Comparison of ENCODE assay signal across 8 cellular contexts in the genomic region with DNA sequence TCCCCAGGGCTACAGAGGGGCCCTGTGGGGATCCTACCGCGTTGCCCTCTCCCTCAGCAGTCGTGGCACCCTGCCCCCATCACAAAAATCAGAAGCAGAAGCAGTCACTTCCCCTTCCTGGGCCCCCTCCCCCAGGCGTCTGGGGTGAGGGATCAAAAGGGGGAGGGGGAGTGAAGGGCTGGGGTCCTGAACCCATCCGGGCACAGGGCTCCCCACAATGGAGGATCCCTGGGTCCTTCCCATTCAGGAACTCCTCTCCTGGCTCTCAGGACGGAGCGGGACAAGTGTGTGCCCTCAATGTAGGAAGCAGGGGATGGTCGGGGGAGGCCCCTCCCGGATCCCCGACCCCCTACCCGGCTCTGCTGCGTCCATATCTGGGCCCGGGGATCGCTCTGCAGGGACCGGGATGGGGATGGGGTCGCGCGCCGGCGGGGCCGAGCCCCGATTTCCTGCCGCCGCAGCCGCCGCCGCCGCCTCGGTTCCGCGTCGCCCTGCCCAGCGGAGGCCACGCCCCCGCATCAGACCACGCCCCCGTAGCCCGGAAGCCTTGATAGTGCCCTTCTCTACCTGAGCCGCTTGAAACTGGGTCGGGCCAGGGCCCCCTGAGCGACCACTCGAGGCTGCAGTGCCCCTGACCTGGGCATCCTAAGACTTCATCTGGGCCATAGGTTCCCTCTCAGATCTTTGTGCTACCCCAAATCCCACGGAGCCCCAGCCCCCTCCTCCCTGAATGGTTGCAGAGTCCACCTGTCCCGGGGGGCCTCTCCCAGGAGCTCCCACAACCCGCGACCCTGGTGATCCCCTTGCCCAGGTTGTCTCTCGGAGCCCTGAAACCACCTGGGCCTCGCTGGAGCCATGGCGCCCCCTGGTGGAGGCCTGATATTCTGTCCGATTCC. TPM values are rescaled to one million over a fixed set of nuclear protein-coding genes. Genes with fewer than 3 reads are reported as not detected.
A peak's percentile ranks its signal among the peaks of the same experiment; 100 is the strongest.
DNase-seq lines count a peak whose midpoint lies in the region; ATAC-seq, FAIRE-seq and TF ChIP-seq lines count a peak whose summit lies in the region.

A gene with protein sequence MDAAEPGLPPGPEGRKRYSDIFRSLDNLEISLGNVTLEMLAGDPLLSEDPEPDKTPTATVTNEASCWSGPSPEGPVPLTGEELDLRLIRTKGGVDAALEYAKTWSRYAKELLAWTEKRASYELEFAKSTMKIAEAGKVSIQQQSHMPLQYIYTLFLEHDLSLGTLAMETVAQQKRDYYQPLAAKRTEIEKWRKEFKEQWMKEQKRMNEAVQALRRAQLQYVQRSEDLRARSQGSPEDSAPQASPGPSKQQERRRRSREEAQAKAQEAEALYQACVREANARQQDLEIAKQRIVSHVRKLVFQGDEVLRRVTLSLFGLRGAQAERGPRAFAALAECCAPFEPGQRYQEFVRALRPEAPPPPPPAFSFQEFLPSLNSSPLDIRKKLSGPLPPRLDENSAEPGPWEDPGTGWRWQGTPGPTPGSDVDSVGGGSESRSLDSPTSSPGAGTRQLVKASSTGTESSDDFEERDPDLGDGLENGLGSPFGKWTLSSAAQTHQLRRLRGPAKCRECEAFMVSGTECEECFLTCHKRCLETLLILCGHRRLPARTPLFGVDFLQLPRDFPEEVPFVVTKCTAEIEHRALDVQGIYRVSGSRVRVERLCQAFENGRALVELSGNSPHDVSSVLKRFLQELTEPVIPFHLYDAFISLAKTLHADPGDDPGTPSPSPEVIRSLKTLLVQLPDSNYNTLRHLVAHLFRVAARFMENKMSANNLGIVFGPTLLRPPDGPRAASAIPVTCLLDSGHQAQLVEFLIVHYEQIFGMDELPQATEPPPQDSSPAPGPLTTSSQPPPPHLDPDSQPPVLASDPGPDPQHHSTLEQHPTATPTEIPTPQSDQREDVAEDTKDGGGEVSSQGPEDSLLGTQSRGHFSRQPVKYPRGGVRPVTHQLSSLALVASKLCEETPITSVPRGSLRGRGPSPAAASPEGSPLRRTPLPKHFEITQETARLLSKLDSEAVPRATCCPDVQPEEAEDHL (minus strand): TSS at position 500 of the 896 bp plus-strand sequence. CDS start 128 bp downstream, at position 372.

- ATAC-seq in right cardiac atrium = peak; percentile 85

- H3K27me3 ChIP-seq in MM.1S (replicated peaks; ENCODE audit: insufficient read depth, low read length) = no peaks in the 10 kb centered on the region
- H3K27me3 ChIP-seq in adrenal gland = no peaks in the 10 kb centered on the region
- no peaks in the 10 kb centered on the region for H3K27me3 ChIP-seq in right cardiac atrium (ENCODE audit: control insufficient read depth, insufficient read depth)

- H3F3A ChIP-seq in MM.1S (ENCODE audit: insufficient read depth, low read length) = peaks cover 10% of the 10 kb centered on the region

- in situ Hi-C loops in G401 (cut with HindIII; ENCODE audit: low sequenced_read_pairs) = no loop called here

- H3K9me2 ChIP-seq in MM.1S (replicated peaks; ENCODE audit: insufficient read depth, low read length) = no peaks in the 10 kb centered on the region

- H4K20me1 ChIP-seq in MM.1S (ENCODE audit: insufficient read depth, low read length) = no peaks in the 10 kb centered on the region

- intact Hi-C loops in T-helper 1 cell treated with Interleukin-12 subunit alpha and Interleukin-12 subunit beta and Interleukin-4 antibody, amounts not matched to agents 30 ng/mL and 1 ng/mL, for 36 hours (cut with micrococcal nuclease) = loop anchor here (1.0 to 5.0 kb wide), 14 partner anchors 16 to 316 kb away; a partner anchor contains a TSS
- intact Hi-C loops in adrenal gland (cut with DNase I) = loop anchor here (2.0 to 5.0 kb wide), 2 partner anchors 106 to 111 kb away; a partner anchor contains a TSS
- intact Hi-C loops in right cardiac atrium (cut with DNase I) = loop anchor here in 3 of 4 donors (2.0 to 10.0 kb wide), 2 partner anchors 109 to 111 kb away; a partner anchor contains a TSS

- FAIRE-seq in H54 (lab: Jason Lieb, UNC) = no peak

- WGBS in adrenal gland, 4 donors = 0 to 2% (median 1%) methylated on average over 6 to 50 of the region's 50 CpGs
- under 1% methylated on average over 50 of the region's 50 CpGs for WGBS in right cardiac atrium

- H3K9ac ChIP-seq in MM.1S (ENCODE audit: low read length) = peak within 1 kb of the TSS; percentile 67

- H3K4me1 ChIP-seq in MM.1S (ENCODE audit: low read length) (0 out of 2 replicates have a peak, but pooled peaks cover 3% of the 10 kb centered on the region), adrenal gland (replicated peaks in 1 of 2) (peaks cover 8 to 10% of the 10 kb centered on the region in 2 donors), right cardiac atrium (ENCODE audit: control insufficient read depth, insufficient read depth, low read length) (peaks cover 2% of the 10 kb centered on the region)

- H3K9me3 ChIP-seq in MM.1S (replicated peaks; ENCODE audit: insufficient read depth, low read length) (no peaks in the 10 kb centered on the region), adrenal gland (replicated peaks in 1 of 3) (no peaks in the 10 kb centered on the region), right cardiac atrium (ENCODE audit: control insufficient read depth, low read length) (no peaks in the 10 kb centered on the region)

- no peaks in the 10 kb centered on the region; the same call in 1 of the 2 replicates for H3K79me2 ChIP-seq in MM.1S (ENCODE audit: low read length)

- peak; percentile 64 for DNase-seq in G401 (ENCODE audit: low spot score)
- DNase-seq in H54 (ENCODE audit: insufficient read length, low spot score) = peak; percentile 84
- peak; percentile 85 for DNase-seq in MM.1S
- peak; percentile 57 to 83 (median 72) for DNase-seq in adrenal gland
- peak; percentile 79 to 93 (median 92) for DNase-seq in right cardiac atrium
- no peak for DNase-seq in retinal pigment epithelial cell (ENCODE audit: low read depth)
- DNase-seq in pons (ENCODE audit: low spot score) = no peak

- H3K36me3 ChIP-seq in MM.1S (replicated peaks; ENCODE audit: insufficient read depth, low read length) = no peaks in the 10 kb centered on the region
- peaks cover 0 to 32% of the 10 kb centered on the region in 2 donors for H3K36me3 ChIP-seq in adrenal gland (replicated peaks in 1 of 2)

- H2AFZ ChIP-seq in MM.1S (ENCODE audit: low read length) = peak within 1 kb of the TSS; percentile 95

- H3K4me2 ChIP-seq in MM.1S (ENCODE audit: low read depth, low read length) = peak within 1 kb of the TSS; percentile 98

- H3K4me3 ChIP-seq in MM.1S (ENCODE audit: low read length) (peak within 1 kb of the TSS; percentile 95), adrenal gland (peak within 1 kb of the TSS in 3 of 4 donors; percentile 20 to 91 (median 65)), right cardiac atrium (ENCODE audit: low read length) (peak within 1 kb of the TSS; percentile 67), retinal pigment epithelial cell (ENCODE audit: low read length) (peak within 1 kb of the TSS; percentile 81)

- TF ChIP-seq CTCF in MM.1S (IDR thresholded peaks at IDR 0.05; ENCODE audit: low read length) (peak; percentile 86), adrenal gland (IDR thresholded peaks at IDR 0.05) (peak; percentile 73 to 93 (median 82)), retinal pigment epithelial cell (conservative IDR thresholded peaks at IDR 0.05; ENCODE audit: low read depth, low read length) (peak; percentile 80)

- peak within 1 kb of the TSS; percentile 61; the same call in 1 of the 2 replicates for H3K27ac ChIP-seq in MM.1S (ENCODE audit: low read length)
- H3K27ac ChIP-seq in adrenal gland = peak within 1 kb of the TSS in 3 of 5 donors; percentile 31 to 84 (median 32)
- no peak within 1 kb of the TSS for H3K27ac ChIP-seq in right cardiac atrium (ENCODE audit: low read length)

- TF ChIP-seq POLR2A in H54 (IDR thresholded peaks at IDR 0.05; ENCODE audit: low read depth, low read length) (peak; percentile 26; the same call in 1 of the 2 replicates), adrenal gland (IDR thresholded peaks at IDR 0.05) (peak in 1 of 2 donors; percentile 15)

RNA-seq across cellular contexts. Expression of the gene that starts here (rescaled TPM):
- 5.8 and 21.8 TPM in 2 replicates for total RNA-seq in G401 (2014; rRNA removed; shearing (Covaris generic))
- total RNA-seq in T-helper 1 cell treated with Interleukin-12 subunit alpha and Interleukin-12 subunit beta and Interleukin-4 antibody, amounts not matched to agents 30 ng/mL and 1 ng/mL, for 36 hours = 115 and 118 TPM in 2 replicates
- total RNA-seq in adrenal gland (10 to 100 TPM in 5 of 8 donors, 1 to 10 TPM in 3; 5.6 to 17.0 (median 10.6) TPM), right cardiac atrium (1 to 10 TPM; 3.1 to 6.3 (median 5.3) TPM)
- polyA plus RNA-seq in adrenal gland (10 to 100 TPM in 1 of 3 donors, 1 to 10 TPM in 2; 2.7 to 13.8 (median 3.2) TPM), right cardiac atrium (2.3 TPM)

Comparison
In these comparisons a context has a peak if more than half of its experiments do, and no peak if none do; other contexts are left out.
1. DNase-seq: peak in G401 (single experiment), H54 (single experiment), MM.1S (single experiment), adrenal gland (7 of 7) and right cardiac atrium (3 of 3); none in retinal pigment epithelial cell (single experiment) and pons (single experiment).
2. Peak in every context shown above with its lines, with median percentiles within 50 percentile points of each other: H3K4me3 ChIP-seq and CTCF ChIP-seq.